In the genomic region with DNA sequence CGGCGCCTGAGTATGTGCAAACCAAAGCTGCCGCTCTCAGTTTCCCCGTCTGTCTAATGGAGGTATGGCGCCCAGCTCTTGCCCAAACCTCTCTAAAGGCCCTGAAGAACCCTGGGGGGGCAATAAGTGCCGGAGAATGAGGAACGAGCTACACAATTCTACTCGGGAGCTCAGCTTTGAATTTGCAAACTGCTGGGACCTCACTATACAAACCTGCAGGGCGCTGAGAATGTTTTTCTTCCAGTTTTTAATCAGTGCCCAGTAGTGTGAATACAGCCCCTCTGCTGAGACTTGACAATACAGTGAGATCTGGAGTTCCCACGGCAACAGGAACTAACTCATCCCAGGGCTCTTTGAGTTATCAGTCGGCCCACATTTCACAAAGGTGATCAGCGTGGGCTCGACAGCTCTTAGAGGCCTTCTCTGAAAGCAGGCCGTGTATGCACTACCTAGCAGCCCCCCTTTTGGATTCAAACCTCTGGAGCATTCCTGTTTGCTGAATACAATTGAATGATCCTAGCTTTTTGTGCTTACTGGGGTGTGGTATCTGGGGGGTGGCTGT, we compare ENCODE assay signal across 8 cellular contexts. TPM values are rescaled to one million over a fixed set of nuclear protein-coding genes. Genes with fewer than 3 reads are reported as not detected.
DNase-seq lines count a peak whose midpoint lies in the region; FAIRE-seq and TF ChIP-seq lines count a peak whose summit lies in the region.

No MANE protein-coding gene starts in this region.

- H3K27ac Mint-ChIP-seq in IgD-negative memory B cell, result peak overlapping the region; percentile 95 to 99 (median 96)

- H3K9me3 Mint-ChIP-seq in IgD-negative memory B cell, result no peaks in the 10 kb centered on the region

- no peak for TF ChIP-seq CTCF in keratinocyte (optimal IDR thresholded peaks at IDR 0.05 in 1 of 3, IDR thresholded peaks at IDR 0.05 in 1 of 3, conservative IDR thresholded peaks at IDR 0.05 in 1 of 3; ENCODE audit: extremely low read depth in 1 of 3, insufficient read depth in 2 of 3, low read length in 3 of 3)

- H3K27me3 ChIP-seq in adipocyte (replicated peaks; ENCODE audit: control insufficient read depth, insufficient read depth, low read length) (no peaks in the 10 kb centered on the region), keratinocyte (ENCODE audit: control insufficient read depth, extremely low read depth, insufficient read depth, low read length) (no peaks in the 10 kb centered on the region), subcutaneous abdominal adipose tissue (ENCODE audit: control insufficient read depth in 5 of 5, insufficient read depth in 4 of 5, low read length in 5 of 5) (no peaks in the 10 kb centered on the region)

- H3K4me1 Mint-ChIP-seq in IgD-negative memory B cell, result peaks cover 15 to 34% (median 20%) of the 10 kb centered on the region in 3 donors

- peak; percentile 48 for FAIRE-seq in keratinocyte (lab: Jason Lieb, UNC)

- peaks cover 5% of the 10 kb centered on the region for H3K36me3 Mint-ChIP-seq in IgD-negative memory B cell

- DNase-seq in COLO829 (ENCODE audit: low spot score) (peak; percentile 27), adipocyte (ENCODE audit: low read depth) (no peak), keratinocyte (ENCODE audit: low read depth, low spot score) (no peak), SHP77 (lab: John Stamatoyannopoulos, UW) (no peak)
- no peak for DNase-seq in activated CD4-positive, CD25-positive, alpha-beta regulatory T cell treated with anti-CD3 and anti-CD28 coated beads, Interleukin-2, amount 50 U/mL, for 72 hours
- no peak for DNase-seq in stimulated activated CD4-positive, alpha-beta T cell treated with anti-CD3 and anti-CD28 coated beads, Interleukin-4, amount 100 ng/mL, for 1 hour

- peak overlapping the region; percentile 17 for H2AFZ ChIP-seq in keratinocyte (ENCODE audit: control insufficient read depth, low read length)

- dilution Hi-C loops in keratinocyte (cut with MboI; ENCODE audit: extremely low pct_ligation_motif_present, low sequenced_read_pairs), result no loop called here

- peak overlapping the region; percentile 97 for H3K4me2 ChIP-seq in keratinocyte (ENCODE audit: control insufficient read depth, extremely low read depth, insufficient read depth, low read depth, low read length)

- H4K20me1 ChIP-seq in keratinocyte (ENCODE audit: control insufficient read depth, extremely low read depth, insufficient read depth, low read length), result peaks cover 8% of the 10 kb centered on the region

- H3K79me2 ChIP-seq in keratinocyte (ENCODE audit: control insufficient read depth, insufficient read depth, low read length), result peaks cover 17% of the 10 kb centered on the region

- peaks cover 5% of the 10 kb centered on the region for H3K9me1 ChIP-seq in keratinocyte (ENCODE audit: control insufficient read depth, extremely low read depth, insufficient read depth, low read length)

- H3K4me3 Mint-ChIP-seq in IgD-negative memory B cell, result peak overlapping the region; percentile 90 to 97 (median 94)

- H3K27ac ChIP-seq in keratinocyte (ENCODE audit: control insufficient read depth, insufficient read depth, low read length) (peak overlapping the region; percentile 56), subcutaneous abdominal adipose tissue (ENCODE audit: low read depth, low read length) (peak overlapping the region; percentile 74)

- H3K9ac ChIP-seq in adipocyte (ENCODE audit: low read length) (peak overlapping the region; percentile 90), keratinocyte (ENCODE audit: control insufficient read depth, extremely low read depth, insufficient read depth, low read length) (peak overlapping the region; percentile 80), subcutaneous abdominal adipose tissue (ENCODE audit: low read length in 5 of 5) (peak overlapping the region; percentile 57 to 80 (median 71))

- no peaks in the 10 kb centered on the region for H3K27me3 Mint-ChIP-seq in IgD-negative memory B cell

- H3K36me3 ChIP-seq in adipocyte (ENCODE audit: control insufficient read depth, insufficient read depth, low read length, severe bottlenecking), result peaks cover 24% of the 10 kb centered on the region
- H3K36me3 ChIP-seq in keratinocyte (ENCODE audit: control insufficient read depth in 2 of 2, extremely low read depth in 1 of 2, insufficient read depth in 2 of 2, low read length in 2 of 2), result peaks cover 11 to 28% of the 10 kb centered on the region in 2 experiments
- H3K36me3 ChIP-seq in subcutaneous abdominal adipose tissue (ENCODE audit: control insufficient read depth in 5 of 5, insufficient read depth in 5 of 5, low read length in 5 of 5), result peaks cover 0 to 46% (median 42%) of the 10 kb centered on the region in 5 donors

- H3K9me3 ChIP-seq in adipocyte (ENCODE audit: control insufficient read depth, low read length) (no peaks in the 10 kb centered on the region), keratinocyte (ENCODE audit: control insufficient read depth, low read depth, low read length) (no peaks in the 10 kb centered on the region), subcutaneous abdominal adipose tissue (ENCODE audit: control insufficient read depth in 5 of 5, low read length in 5 of 5) (no peaks in the 10 kb centered on the region)

- H3K4me1 ChIP-seq in adipocyte (ENCODE audit: control insufficient read depth, insufficient read depth, low read length) (peaks cover 28% of the 10 kb centered on the region), keratinocyte (ENCODE audit: control insufficient read depth, extremely low read depth, insufficient read depth, low read length) (peaks cover 38% of the 10 kb centered on the region), subcutaneous abdominal adipose tissue (ENCODE audit: control insufficient read depth in 5 of 5, insufficient read depth in 5 of 5, low read length in 5 of 5) (peaks cover 1 to 38% (median 29%) of the 10 kb centered on the region in 5 donors)

- peak overlapping the region; percentile 83 for H3K4me3 ChIP-seq in adipocyte (ENCODE audit: low read length)
- H3K4me3 ChIP-seq in keratinocyte (ENCODE audit: control insufficient read depth in 2 of 3, extremely low read depth in 1 of 3, insufficient read depth in 2 of 3, low read depth in 1 of 3, low read length in 3 of 3), result peak overlapping the region; percentile 58 to 84 (median 80)
- peak overlapping the region; percentile 51 to 81 (median 77) for H3K4me3 ChIP-seq in subcutaneous abdominal adipose tissue (ENCODE audit: low read depth in 1 of 5, low read length in 5 of 5)

RNA-seq across cellular contexts. Expression of gene TMEM53, which starts 41.7 kb away (rescaled TPM):
- polyA plus RNA-seq in IgD-negative memory B cell, result 11.5 TPM
- 5.6 to 11.4 TPM (median 10.6 TPM) in 3 replicates for polyA plus RNA-seq in keratinocyte
- polyA plus RNA-seq in keratinocyte (2011; ENCODE audit: low read depth), result 0.87 TPM
- polyA plus RNA-seq in keratinocyte (2011; cell fraction: cytosol; rRNA removed), result 6.2 and 10.6 TPM in 2 replicates
- 5.6 and 9.3 TPM in 2 replicates for polyA plus RNA-seq in keratinocyte (2011; cell fraction: nucleus; rRNA removed)
- polyA plus RNA-seq in keratinocyte (2012; ENCODE audit: low replicate concordance), result 6.7 and 10.8 TPM in 2 replicates
- 9.3 to 15.1 TPM (median 10.0 TPM) in 3 replicates for polyA minus RNA-seq in keratinocyte
- polyA minus RNA-seq in keratinocyte (2011; cell fraction: cytosol; rRNA and poly(A)+ RNA removed), result 19.2 TPM
- polyA minus RNA-seq in keratinocyte (2011; cell fraction: nucleus; rRNA and poly(A)+ RNA removed), result 4.6 and 6.6 TPM in 2 replicates

RNA-seq across cellular contexts. Expression of gene ARMH1, which starts 41.9 kb away (rescaled TPM):
- polyA plus RNA-seq in IgD-negative memory B cell, result 5.6 TPM
- polyA plus RNA-seq in keratinocyte, result 0.19 to 1.5 TPM (median 0.22 TPM) in 3 replicates
- 0.56 TPM for polyA plus RNA-seq in keratinocyte (2011; ENCODE audit: low read depth)
- 0.18 and 0.19 TPM in 2 replicates for polyA plus RNA-seq in keratinocyte (2011; cell fraction: cytosol; rRNA removed)
- 5.0 and 9.1 TPM in 2 replicates for polyA plus RNA-seq in keratinocyte (2011; cell fraction: nucleus; rRNA removed)
- 0.28 and 0.33 TPM in 2 replicates for polyA plus RNA-seq in keratinocyte (2012; ENCODE audit: low replicate concordance)
- polyA minus RNA-seq in keratinocyte, result not detected in 3 replicates
- not detected for polyA minus RNA-seq in keratinocyte (2011; cell fraction: cytosol; rRNA and poly(A)+ RNA removed)
- 0.85 TPM in 1 of 2 replicates, not detected in the other for polyA minus RNA-seq in keratinocyte (2011; cell fraction: nucleus; rRNA and poly(A)+ RNA removed)
